ENCODE assay signal across 8 cellular contexts in genomic region chr3:107064445-107065060, GRCh38.
DNase-seq lines count a peak whose midpoint lies in the region; ATAC-seq, FAIRE-seq and TF ChIP-seq lines count a peak whose summit lies in the region.

No MANE protein-coding gene starts in this region.

- H3K36me3 ChIP-seq in breast epithelium, result no peaks in the 10 kb centered on the region

- no peaks in the 10 kb centered on the region for H3K4me1 ChIP-seq in breast epithelium

- H3K9me3 ChIP-seq in breast epithelium, result no peaks in the 10 kb centered on the region

- peak; percentile 46 for DNase-seq in AG09309 (ENCODE audit: low read depth)
- DNase-seq in NCI-H2029 (lab: John Stamatoyannopoulos, UW), result peak; percentile 59
- peak; percentile 33 to 60 for DNase-seq in breast epithelium (ENCODE audit: low spot score in 2 of 2)
- peak; percentile 12 to 41 for DNase-seq in stimulated activated CD4-positive, alpha-beta T cell treated with anti-CD3 and anti-CD28 coated beads, Interleukin-1b, Interleukin-23, amount 100 ng/mL, for 4 hours (ENCODE audit: low read depth in 2 of 2)

- peak; percentile 69 for FAIRE-seq in TTC549 (lab: Jason Lieb, UNC)
- FAIRE-seq in islet of Langerhans (lab: Jason Lieb, UNC), result peak; percentile 98

- TF ChIP-seq POLR2A in breast epithelium (IDR thresholded peaks at IDR 0.05), result no peak

- intact Hi-C loops in breast epithelium (cut with DNase I; ENCODE audit: low total_unique reads), result no loop called here

- H3K27me3 ChIP-seq in breast epithelium, result no peaks in the 10 kb centered on the region

- H3K4me3 ChIP-seq in AG09309 (ENCODE audit: control insufficient read depth, low read depth, low read length) (no peak overlapping the region), breast epithelium (no peak overlapping the region)

- H3K27ac ChIP-seq in breast epithelium, result no peak overlapping the region

- peak; percentile 85 for ATAC-seq in GM18861 (IDR thresholded peaks at IDR 0.05; ENCODE audit: unreplicated experiment)
- peak; percentile 85 for ATAC-seq in HG03060 (IDR thresholded peaks at IDR 0.05; ENCODE audit: low read depth, unreplicated experiment)

- TF ChIP-seq CTCF in AG09309 (IDR thresholded peaks at IDR 0.05; ENCODE audit: control insufficient read depth, insufficient read depth, low read depth, low read length, missing control alignments) (peak; percentile 81), breast epithelium (IDR thresholded peaks at IDR 0.05) (peak; percentile 32 to 80 (median 71))
